In genomic region chr13:30371649-30372265, GRCh38 we compare ENCODE assay signal across 9 cellular contexts. TPM values are rescaled to one million over a fixed set of nuclear protein-coding genes. Genes with fewer than 3 reads are reported as not detected.
DNase-seq lines count a peak whose midpoint lies in the region; ATAC-seq, FAIRE-seq and TF ChIP-seq lines count a peak whose summit lies in the region.
"Had no signal": no experiment of that assay in that cellular context is flagged by ENCODE, and none has a peak within 500 bp of the region (broad histone marks: within the 10 kb centered on the region; RNA-seq: fewer than 3 reads in every experiment).

No MANE protein-coding gene starts in this region.

- H3K36me3 ChIP-seq in gastroesophageal sphincter (no peaks in the 10 kb centered on the region), thymus (ENCODE audit: control insufficient read depth, insufficient read depth) (peaks cover 10% of the 10 kb centered on the region)

- no peak overlapping the region for H3K27ac ChIP-seq in gastroesophageal sphincter
- H3K27ac ChIP-seq in thymus (ENCODE audit: low read depth): peak overlapping the region; percentile 95
- H3K27ac ChIP-seq: 22Rv1 had no signal

- no peaks in the 10 kb centered on the region for H3K27me3 ChIP-seq in gastroesophageal sphincter
- no peaks in the 10 kb centered on the region for H3K27me3 ChIP-seq in thymus (ENCODE audit: control insufficient read depth, insufficient read depth)

- H3K4me1 ChIP-seq in gastroesophageal sphincter: no peaks in the 10 kb centered on the region
- peaks cover 41% of the 10 kb centered on the region for H3K4me1 ChIP-seq in thymus (ENCODE audit: control insufficient read depth, insufficient read depth, low read length)

- TF ChIP-seq CTCF in gastroesophageal sphincter (IDR thresholded peaks at IDR 0.05): no peak

- no peak for TF ChIP-seq EP300 in gastroesophageal sphincter (IDR thresholded peaks at IDR 0.05)

- ATAC-seq in HG02884 (IDR thresholded peaks at IDR 0.05; ENCODE audit: unreplicated experiment): peak; percentile 64
- peak; percentile 22 for ATAC-seq in gastroesophageal sphincter

- WGBS in gastroesophageal sphincter (ENCODE audit: low coverage in 1 of 2), 2 donors: 51 to 63% methylated on average over 5 to 11 of the region's 14 CpGs
- 3% methylated on average over 14 of the region's 14 CpGs for WGBS in thymus

- H3K9me3 ChIP-seq in gastroesophageal sphincter: no peaks in the 10 kb centered on the region
- H3K9me3 ChIP-seq in thymus (ENCODE audit: control insufficient read depth): no peaks in the 10 kb centered on the region

- FAIRE-seq in HTR-8/SVneo (lab: Jason Lieb, UNC): no peak

- no peak for TF ChIP-seq POLR2A in gastroesophageal sphincter (IDR thresholded peaks at IDR 0.05)

- peak; percentile 12 for DNase-seq in DMS 273 (lab: John Stamatoyannopoulos, UW; ENCODE audit: unreplicated experiment)
- no peak for DNase-seq in DMS 273 treated with DMSO at 0.1 percent for 48 hours (lab: John Stamatoyannopoulos, UW)
- peak; percentile 31 for DNase-seq in NCI-H226
- DNase-seq in activated CD8-positive, alpha-beta memory T cell treated with anti-CD3 and anti-CD28 coated beads for 24 hours: peak; percentile 80
- no peak for DNase-seq in HTR-8/SVneo (ENCODE audit: insufficient read length, low spot score)

- H3K4me3 ChIP-seq in gastroesophageal sphincter: no peak overlapping the region
- H3K4me3 ChIP-seq in thymus (ENCODE audit: low read length): peak overlapping the region; percentile 36

RNA-seq across cellular contexts. Expression of gene UBE2L5, which starts 50.5 kb away (rescaled TPM):
- under 1 TPM in 1 of 4 donors, not detected in 3; 0.31 TPM for total RNA-seq in gastroesophageal sphincter
- 0.23 TPM for polyA plus RNA-seq in thymus

Comparison
In these comparisons a context has a peak if more than half of its experiments do, and no peak if none do; other contexts are left out.
1. DNase-seq: peak in DMS 273 (single experiment), NCI-H226 (single experiment) and activated CD8-positive, alpha-beta memory T cell treated with anti-CD3 and anti-CD28 coated beads for 24 hours (single experiment); none in DMS 273 treated with DMSO at 0.1 percent for 48 hours (single experiment) and HTR-8/SVneo (single experiment).